8 cellular contexts compared by ENCODE assay signal in genomic region chr14:67618617-67619063, GRCh38. TPM values are rescaled to one million over a fixed set of nuclear protein-coding genes. Genes with fewer than 3 reads are reported as not detected.
DNase-seq lines count a peak whose midpoint lies in the region; ATAC-seq and TF ChIP-seq lines count a peak whose summit lies in the region.

No MANE protein-coding gene starts in this region.

- DNase-seq in COLO829 (ENCODE audit: low spot score) (peak; percentile 70), H4 (ENCODE audit: low spot score) (peak; percentile 64), NCI-H2196 (lab: John Stamatoyannopoulos, UW; ENCODE audit: unreplicated experiment) (peak; percentile 71), WERI-Rb-1 (no peak), esophagus squamous epithelium (lab: John Stamatoyannopoulos, UW) (no peak)
- no peak for DNase-seq in natural killer cell treated with Interleukin-12 subunit alpha and Interleukin-12 subunit beta and Interleukin-15 and Interleukin-18, amount 100 ng/mL, for 72 hours (ENCODE audit: low spot score)

- intact Hi-C loops in esophagus squamous epithelium (cut with DNase I), result loop anchor here (10.0 kb wide), 1 partner anchor 46 kb away; no protein-coding TSS in a partner anchor

- TF ChIP-seq CTCF in WERI-Rb-1 (IDR thresholded peaks at IDR 0.05; ENCODE audit: low read depth, low read length) (peak; percentile 40; the same call in 1 of the 2 replicates), esophagus squamous epithelium (IDR thresholded peaks at IDR 0.05) (peak in 5 of 6 experiments; percentile 50 to 77 (median 64))

- no peaks in the 10 kb centered on the region for H3K36me3 Mint-ChIP-seq in natural killer cell treated with Interleukin-12 subunit alpha and Interleukin-12 subunit beta and Interleukin-15 and Interleukin-18, amount 100 ng/mL, for 72 hours

- H3K4me3 ChIP-seq in WERI-Rb-1 (ENCODE audit: low read depth, low read length) (no peak overlapping the region), esophagus squamous epithelium (no peak overlapping the region)

- H3K4me1 ChIP-seq in esophagus squamous epithelium, result peaks cover 0 to 39% (median 24%) of the 10 kb centered on the region in 3 donors

- H3K27me3 ChIP-seq in WERI-Rb-1 (ENCODE audit: insufficient read depth, low read depth, severe bottlenecking) (no peaks in the 10 kb centered on the region), esophagus squamous epithelium (no peaks in the 10 kb centered on the region)

- H3K4me1 Mint-ChIP-seq in natural killer cell treated with Interleukin-12 subunit alpha and Interleukin-12 subunit beta and Interleukin-15 and Interleukin-18, amount 100 ng/mL, for 72 hours (ENCODE audit: low read depth in 2 of 2), result peaks cover 28 to 33% of the 10 kb centered on the region in 2 donors

- peaks cover 0 to 14% of the 10 kb centered on the region in 2 donors for H3K27me3 Mint-ChIP-seq in natural killer cell treated with Interleukin-12 subunit alpha and Interleukin-12 subunit beta and Interleukin-15 and Interleukin-18, amount 100 ng/mL, for 72 hours

- no peak for ATAC-seq in natural killer cell treated with Interleukin-12 subunit alpha and Interleukin-12 subunit beta and Interleukin-15 and Interleukin-18, amount 100 ng/mL, for 72 hours
- ATAC-seq in GM18519 (IDR thresholded peaks at IDR 0.05; ENCODE audit: low FRiP score, unreplicated experiment) (no peak), HG02970 (IDR thresholded peaks at IDR 0.05; ENCODE audit: low FRiP score, unreplicated experiment) (no peak)

- peak overlapping the region; percentile 88 for H3K4me3 Mint-ChIP-seq in natural killer cell treated with Interleukin-12 subunit alpha and Interleukin-12 subunit beta and Interleukin-15 and Interleukin-18, amount 100 ng/mL, for 72 hours

- H3K27ac ChIP-seq in WERI-Rb-1 (no peak overlapping the region), esophagus squamous epithelium (peak overlapping the region in 3 of 4 donors; percentile 83 to 88 (median 86))

- TF ChIP-seq POLR2A in esophagus squamous epithelium (IDR thresholded peaks at IDR 0.05), result no peak

- no peaks in the 10 kb centered on the region for H3K9me3 Mint-ChIP-seq in natural killer cell treated with Interleukin-12 subunit alpha and Interleukin-12 subunit beta and Interleukin-15 and Interleukin-18, amount 100 ng/mL, for 72 hours

- H3K9me3 ChIP-seq in WERI-Rb-1 (ENCODE audit: severe bottlenecking) (no peaks in the 10 kb centered on the region), esophagus squamous epithelium (no peaks in the 10 kb centered on the region)

- peak overlapping the region; percentile 67 to 90 for H3K27ac Mint-ChIP-seq in natural killer cell treated with Interleukin-12 subunit alpha and Interleukin-12 subunit beta and Interleukin-15 and Interleukin-18, amount 100 ng/mL, for 72 hours

- H3K36me3 ChIP-seq in WERI-Rb-1, result peaks cover 28% of the 10 kb centered on the region
- no peaks in the 10 kb centered on the region for H3K36me3 ChIP-seq in esophagus squamous epithelium

RNA-seq across cellular contexts. Expression of gene ARG2, which starts 1.1 kb away (rescaled TPM):
- total RNA-seq in H4 (2014; rRNA removed; shearing (Covaris generic)), result 26.3 and 29.2 TPM in 2 replicates
- 10 to 100 TPM in 3 of 4 donors, 1 to 10 TPM in 1; 7.1 to 50.6 (median 17.7) TPM for total RNA-seq in esophagus squamous epithelium
- total RNA-seq in natural killer cell treated with Interleukin-12 subunit alpha and Interleukin-12 subunit beta and Interleukin-15 and Interleukin-18, amount 100 ng/mL, for 72 hours, result 1 to 10 TPM; 4.3 to 8.0 TPM

RNA-seq across cellular contexts. Expression of gene PIGH, which starts 18.6 kb away (rescaled TPM):
- total RNA-seq in H4 (2014; rRNA removed; shearing (Covaris generic)), result 27.5 and 31.5 TPM in 2 replicates
- total RNA-seq in esophagus squamous epithelium, result 10 to 100 TPM; 17.0 to 34.0 (median 21.0) TPM
- 10 to 100 TPM; 30.1 to 37.4 TPM for total RNA-seq in natural killer cell treated with Interleukin-12 subunit alpha and Interleukin-12 subunit beta and Interleukin-15 and Interleukin-18, amount 100 ng/mL, for 72 hours

RNA-seq across cellular contexts. Expression of gene VTI1B, which starts 55.8 kb away (rescaled TPM):
- 51.9 and 67.7 TPM in 2 replicates for total RNA-seq in H4 (2014; rRNA removed; shearing (Covaris generic))
- 10 to 100 TPM; 41.3 to 57.7 (median 52.3) TPM for total RNA-seq in esophagus squamous epithelium
- total RNA-seq in natural killer cell treated with Interleukin-12 subunit alpha and Interleukin-12 subunit beta and Interleukin-15 and Interleukin-18, amount 100 ng/mL, for 72 hours, result 10 to 100 TPM; 73.5 to 76.6 TPM

Comparison
In these comparisons a context has a peak if more than half of its experiments do, and no peak if none do; other contexts are left out.
1. DNase-seq: peak in COLO829 (single experiment), H4 (single experiment) and NCI-H2196 (single experiment); none in WERI-Rb-1 (single experiment), esophagus squamous epithelium (single experiment) and natural killer cell treated with Interleukin-12 subunit alpha and Interleukin-12 subunit beta and Interleukin-15 and Interleukin-18, amount 100 ng/mL, for 72 hours (single experiment).